Comparison of ENCODE assay signal across 1 cellular context in genomic region chr10:103451091-103451801, GRCh38.
TF ChIP-seq lines count a peak whose summit lies in the region.

No MANE protein-coding gene starts in this region.

TF ChIP-seq in endothelial cell of umbilical vein, 7 proteins besides CTCF, POLR2A, EP300 and RAD21 (continued from another document):
- TF ChIP-seq FOS (IDR thresholded peaks at IDR 0.05; ENCODE audit: borderline replicate concordance, insufficient read depth, low read length): no peak
- TF ChIP-seq JUN (IDR thresholded peaks at IDR 0.05; ENCODE audit: borderline replicate concordance, insufficient read depth, insufficient read length, low read depth): no peak
- TF ChIP-seq EZH2 (IDR thresholded peaks at IDR 0.05; ENCODE audit: borderline replicate concordance, low read depth, low read length, severe bottlenecking): no peak
